Comparison of ENCODE assay signal across 1 cellular context in the genomic region with DNA sequence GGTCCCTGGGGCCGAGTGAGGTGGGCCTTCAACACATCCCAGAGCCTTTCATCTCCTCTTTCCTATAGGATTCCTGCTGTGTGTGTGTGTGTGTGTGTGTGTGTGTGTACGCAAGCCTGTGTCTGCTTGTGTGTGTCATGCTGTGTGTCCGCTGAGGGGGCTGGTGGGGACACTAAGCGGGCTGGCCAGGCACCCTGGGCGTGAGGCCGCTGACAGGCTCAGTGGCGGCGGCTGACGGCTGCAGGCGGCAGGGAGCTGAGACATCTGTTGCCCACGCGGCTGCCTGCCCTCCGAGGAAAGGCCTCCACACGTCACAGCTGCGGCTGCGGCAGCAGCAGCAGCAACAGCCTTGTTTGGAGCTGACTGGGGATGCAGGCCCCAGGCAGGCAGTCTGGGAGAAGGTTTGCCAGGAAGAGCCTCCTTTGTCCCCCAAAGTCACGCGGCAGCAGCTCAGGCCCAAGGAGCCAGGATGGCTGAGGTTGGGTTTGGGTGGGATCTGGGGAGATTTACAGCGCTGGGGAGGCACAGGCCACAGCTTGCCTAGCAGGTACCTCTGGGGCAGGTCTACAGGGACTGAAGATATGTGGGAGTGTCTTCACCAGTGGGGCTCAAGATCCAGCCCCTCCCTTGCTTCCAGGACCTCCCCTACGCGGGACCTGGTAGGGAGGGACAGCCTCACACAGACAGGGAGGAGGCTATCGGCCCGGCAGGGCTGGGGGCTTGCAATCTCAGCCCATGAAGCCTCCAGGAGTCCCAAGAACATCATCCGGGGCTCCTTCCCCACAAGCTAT.
TF ChIP-seq lines count a peak whose summit lies in the region.

No MANE protein-coding gene starts in this region.

TF ChIP-seq in SK-N-SH treated with all-trans-retinoic acid at 6 μM for 48 hours, 23 proteins besides CTCF, POLR2A, EP300 and RAD21 (continued from another document):
- TF ChIP-seq, protein P1, sequence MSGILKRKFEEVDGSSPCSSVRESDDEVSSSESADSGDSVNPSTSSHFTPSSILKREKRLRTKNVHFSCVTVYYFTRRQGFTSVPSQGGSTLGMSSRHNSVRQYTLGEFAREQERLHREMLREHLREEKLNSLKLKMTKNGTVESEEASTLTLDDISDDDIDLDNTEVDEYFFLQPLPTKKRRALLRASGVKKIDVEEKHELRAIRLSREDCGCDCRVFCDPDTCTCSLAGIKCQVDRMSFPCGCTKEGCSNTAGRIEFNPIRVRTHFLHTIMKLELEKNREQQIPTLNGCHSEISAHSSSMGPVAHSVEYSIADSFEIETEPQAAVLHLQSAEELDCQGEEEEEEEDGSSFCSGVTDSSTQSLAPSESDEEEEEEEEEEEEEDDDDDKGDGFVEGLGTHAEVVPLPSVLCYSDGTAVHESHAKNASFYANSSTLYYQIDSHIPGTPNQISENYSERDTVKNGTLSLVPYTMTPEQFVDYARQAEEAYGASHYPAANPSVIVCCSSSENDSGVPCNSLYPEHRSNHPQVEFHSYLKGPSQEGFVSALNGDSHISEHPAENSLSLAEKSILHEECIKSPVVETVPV (CRISPR knock-in tag; IDR thresholded peaks at IDR 0.05) = no peak
- TF ChIP-seq BACH2 (CRISPR knock-in tag; IDR thresholded peaks at IDR 0.05; ENCODE audit: borderline replicate concordance) = no peak
- 0 out of 2 replicates have a peak, but pooled peaks have one; percentile 31 for TF ChIP-seq SNAI2 (CRISPR knock-in tag; IDR thresholded peaks at IDR 0.05)
- TF ChIP-seq, protein P2, sequence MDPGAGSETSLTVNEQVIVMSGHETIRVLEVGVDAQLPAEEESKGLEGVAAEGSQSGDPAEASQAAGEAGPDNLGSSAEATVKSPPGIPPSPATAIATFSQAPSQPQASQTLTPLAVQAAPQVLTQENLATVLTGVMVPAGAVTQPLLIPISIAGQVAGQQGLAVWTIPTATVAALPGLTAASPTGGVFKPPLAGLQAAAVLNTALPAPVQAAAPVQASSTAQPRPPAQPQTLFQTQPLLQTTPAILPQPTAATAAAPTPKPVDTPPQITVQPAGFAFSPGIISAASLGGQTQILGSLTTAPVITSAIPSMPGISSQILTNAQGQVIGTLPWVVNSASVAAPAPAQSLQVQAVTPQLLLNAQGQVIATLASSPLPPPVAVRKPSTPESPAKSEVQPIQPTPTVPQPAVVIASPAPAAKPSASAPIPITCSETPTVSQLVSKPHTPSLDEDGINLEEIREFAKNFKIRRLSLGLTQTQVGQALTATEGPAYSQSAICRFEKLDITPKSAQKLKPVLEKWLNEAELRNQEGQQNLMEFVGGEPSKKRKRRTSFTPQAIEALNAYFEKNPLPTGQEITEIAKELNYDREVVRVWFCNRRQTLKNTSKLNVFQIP (CRISPR knock-in tag; IDR thresholded peaks at IDR 0.05; ENCODE audit: borderline replicate concordance, low read depth) = no peak
- no peak for TF ChIP-seq ZNF565 (CRISPR knock-in tag; conservative IDR thresholded peaks at IDR 0.05; ENCODE audit: low read depth)
- no peak for TF ChIP-seq RARB (CRISPR knock-in tag; IDR thresholded peaks at IDR 0.05)
- TF ChIP-seq TOX (CRISPR knock-in tag; IDR thresholded peaks at IDR 0.05; ENCODE audit: borderline replicate concordance) = no peak
- no peak for TF ChIP-seq ESRRG (CRISPR knock-in tag; IDR thresholded peaks at IDR 0.05)
- TF ChIP-seq ZNF8 (CRISPR knock-in tag; IDR thresholded peaks at IDR 0.05) = no peak
- TF ChIP-seq ARNTL (CRISPR knock-in tag; IDR thresholded peaks at IDR 0.05; ENCODE audit: borderline replicate concordance, low read depth) = no peak
- no peak for TF ChIP-seq ZFP30 (CRISPR knock-in tag; IDR thresholded peaks at IDR 0.05)
- no peak for TF ChIP-seq PPARA (CRISPR knock-in tag; IDR thresholded peaks at IDR 0.05; ENCODE audit: borderline replicate concordance)
- TF ChIP-seq ZC3H10 (CRISPR knock-in tag; IDR thresholded peaks at IDR 0.05) = no peak
- TF ChIP-seq ISL1 (CRISPR knock-in tag; IDR thresholded peaks at IDR 0.05) = no peak
TF ChIP-seq in SK-N-SH treated with all-trans-retinoic acid at 6 μM for 48 hours: peak in this region for 5.
